26 cellular contexts compared by ENCODE assay signal in genomic region chr6:157672726-157673412, GRCh38.
"Had no signal": no experiment of that assay in that cellular context is flagged by ENCODE, and none has a peak within 500 bp of the region (broad histone marks: within the 10 kb centered on the region; RNA-seq: fewer than 3 reads in every experiment).

No MANE protein-coding gene starts in this region.

- H3K9me3 ChIP-seq: esophagus squamous epithelium, heart right ventricle, left ventricle myocardium inferior, mucosa of descending colon, neutrophil, suprapubic skin, tibial artery had no signal

- H3K27ac ChIP-seq: epithelial cell of prostate, esophagus squamous epithelium, heart right ventricle, left ventricle myocardium inferior, neutrophil, skin epidermis, suprapubic skin, tibial artery had no signal

- DNase-seq: activated B cell treated with CpG ODN at 0.5 μM for 24 hours; activated CD4-positive, alpha-beta memory T cell treated with anti-CD3 and anti-CD28 coated beads for 36 hours; activated CD8-positive, alpha-beta memory T cell treated with anti-CD3 and anti-CD28 coated beads, Interleukin-2, amount 50 U/mL, for 4 hours; activated gamma-delta T cell; activated naive CD4-positive, alpha-beta T cell treated with anti-CD3 and anti-CD28 coated beads, Interleukin-2, amount 10 ng/mL, durations not matched to agents 7 days and 5 days; activated naive CD8-positive, alpha-beta T cell treated with anti-CD3 and anti-CD28 coated beads, Interleukin-2, amount 10 ng/mL, durations not matched to agents 7 days and 5 days; activated T-cell treated with anti-CD3 and anti-CD28 coated beads, Interleukin-2, amount 50 U/mL, for 1 hour; central memory CD4-positive, alpha-beta T cell; effector CD4-positive, alpha-beta T cell; esophagus squamous epithelium; foreskin melanocyte; heart right ventricle; left ventricle myocardium inferior; mesendoderm; mucosa of descending colon; stimulated activated CD4-positive, alpha-beta T cell treated with anti-CD3 and anti-CD28 coated beads, Interleukin-4, amount 100 ng/mL, for 24 hours; stimulated activated CD8-positive, alpha-beta memory T cell treated with anti-CD3 and anti-CD28 coated beads, Interleukin-4, amount 100 ng/mL, for 48 hours; T-cell; tibial artery had no signal

- H3K36me3 ChIP-seq: neutrophil had no signal

- H3K27me3 ChIP-seq: esophagus squamous epithelium, heart right ventricle, neutrophil, suprapubic skin, tibial artery had no signal

- H3K4me3 ChIP-seq: esophagus squamous epithelium, heart right ventricle, left ventricle myocardium inferior, lung, mucosa of descending colon, skin epidermis, suprapubic skin, tibial artery had no signal

- ATAC-seq: mucosa of descending colon; sciatic nerve; stimulated activated memory B cell treated with anti-CD40 and anti-IgM and Interleukin-4, amounts not matched to agents 10 μg/mL and 1 μg/mL and 100 μg/mL, for 72 hours; T-cell had no signal
